In genomic region chr16:46975165-46975564, GRCh38 we compare ENCODE assay signal across 22 cellular contexts. TPM values are rescaled to one million over a fixed set of nuclear protein-coding genes. Genes with fewer than 3 reads are reported as not detected.
A peak's percentile ranks its signal among the peaks of the same experiment; 100 is the strongest.
DNase-seq lines count a peak whose midpoint lies in the region; ATAC-seq, FAIRE-seq and TF ChIP-seq lines count a peak whose summit lies in the region.
"Had no signal": no experiment of that assay in that cellular context is flagged by ENCODE, and none has a peak within 500 bp of the region (broad histone marks: within the 10 kb centered on the region; RNA-seq: fewer than 3 reads in every experiment).

No MANE protein-coding gene starts in this region.

- no peaks in the 10 kb centered on the region for H3K9me3 Mint-ChIP-seq in activated CD4-positive, alpha-beta T cell treated with anti-CD3 and anti-CD28 coated beads for 36 hours (ENCODE audit: low read depth)
- H3K9me3 Mint-ChIP-seq in neural progenitor cell, result no peaks in the 10 kb centered on the region

- no peak for TF ChIP-seq EP300 in GM12878 (IDR thresholded peaks at IDR 0.05; ENCODE audit: borderline replicate concordance in 1 of 2, control insufficient read depth in 1 of 2, low read depth in 2 of 2, low read length in 2 of 2)

- H3K9me2 ChIP-seq in Karpas-422 (replicated peaks; ENCODE audit: insufficient read depth, low read length) (no peaks in the 10 kb centered on the region), OCI-LY7 (ENCODE audit: insufficient read depth, low read length) (no peaks in the 10 kb centered on the region)

- no peak overlapping the region for H3K9ac ChIP-seq in GM12878 (ENCODE audit: control insufficient read depth, insufficient read depth, low read length)
- no peak overlapping the region for H3K9ac ChIP-seq in neural progenitor cell
- no peak overlapping the region for H3K9ac ChIP-seq in Karpas-422 (ENCODE audit: low read length)
- H3K9ac ChIP-seq: parathyroid adenoma had no signal

- H3K79me2 ChIP-seq in GM12878 (ENCODE audit: control insufficient read depth, insufficient read depth, low read length) (peaks cover 46% of the 10 kb centered on the region), neural progenitor cell (ENCODE audit: low read depth) (peaks cover 36% of the 10 kb centered on the region), Karpas-422 (ENCODE audit: low read length) (peaks cover 38% of the 10 kb centered on the region), OCI-LY7 (ENCODE audit: insufficient read depth, low read depth, low read length) (peaks cover 39% of the 10 kb centered on the region)

- H3K27ac Mint-ChIP-seq in activated CD4-positive, alpha-beta T cell treated with anti-CD3 and anti-CD28 coated beads for 36 hours, result peak overlapping the region; percentile 99
- no peak overlapping the region for H3K27ac Mint-ChIP-seq in neural progenitor cell

- in situ Hi-C loops in GM12878 (cut with MboI), result no loop called here

- CTCF ChIA-PET in activated CD4-positive, alpha-beta T cell treated with anti-CD3 and anti-CD28 coated beads for 36 hours (lab: Charles Lee), result interaction anchor here (1.2 to 2.4 kb wide), 4 partner anchors 12 to 62 kb away, joined by 3 to 13 read pairs (median 7); no protein-coding TSS in a partner anchor
- CTCF ChIA-PET in GM12878 (lab: Yijun Ruan, JAX) (interaction anchor here (0.6 to 3.1 kb wide), 5 partner anchors 12 to 302 kb away, joined by 3 to 17 read pairs (median 6); no protein-coding TSS in a partner anchor), OCI-LY7 (lab: Charles Lee; ENCODE audit: unreplicated experiment) (interaction anchor here (0.9 kb wide), 1 partner anchor 47 kb away, joined by 4 read pairs; no protein-coding TSS in a partner anchor)

- H3K4me2 ChIP-seq in GM12878 (ENCODE audit: control insufficient read depth, insufficient read depth) (peak overlapping the region; percentile 63; the same call in 1 of the 2 replicates), neural progenitor cell (no peak overlapping the region), Karpas-422 (ENCODE audit: low read depth, low read length, poor library complexity, severe bottlenecking) (no peak overlapping the region), OCI-LY7 (ENCODE audit: low read length) (no peak overlapping the region)

- peaks cover 45% of the 10 kb centered on the region for H3K4me1 Mint-ChIP-seq in activated CD4-positive, alpha-beta T cell treated with anti-CD3 and anti-CD28 coated beads for 36 hours
- peaks cover 26% of the 10 kb centered on the region for H3K4me1 Mint-ChIP-seq in neural progenitor cell

- ATAC-seq in activated CD4-positive, alpha-beta T cell treated with anti-CD3 and anti-CD28 coated beads for 36 hours, result no peak
- ATAC-seq in GM12878, result no peak
- ATAC-seq: left lung, Right ventricle myocardium inferior had no signal

- no peak overlapping the region for H3K4me3 ChIP-seq in GM06990 (replicated peaks; ENCODE audit: low read depth, low read length)
- no peak overlapping the region for H3K4me3 ChIP-seq in GM12878
- no peak overlapping the region for H3K4me3 ChIP-seq in neural progenitor cell
- no peak overlapping the region for H3K4me3 ChIP-seq in Karpas-422 (ENCODE audit: low read length)
- H3K4me3 ChIP-seq in OCI-LY7 (ENCODE audit: low read depth, low read length, poor library complexity, severe bottlenecking), result no peak overlapping the region
- H3K4me3 ChIP-seq: adrenal gland, suprapubic skin had no signal

- H3F3A ChIP-seq in neural progenitor cell (ENCODE audit: low read depth), result peaks cover 12% of the 10 kb centered on the region

- 99% methylated on average over 11 of the region's 11 CpGs for WGBS in GM12878 (ENCODE audit: insufficient coverage, insufficient replicate concordance, low lambda C conversion rate, missing lambda C conversion rate)

- SMC1A ChIA-PET in GM12878 (lab: Charles Lee; ENCODE audit: uncharacterized antibody, unreplicated experiment), result interaction anchor here (1.1 to 4.2 kb wide), 7 partner anchors 8 to 162 kb away, joined by 3 to 31 read pairs (median 5); no protein-coding TSS in a partner anchor

- POLR2A ChIA-PET in activated CD4-positive, alpha-beta T cell treated with anti-CD3 and anti-CD28 coated beads for 36 hours (lab: Charles Lee), result no interaction called here
- POLR2A ChIA-PET in GM12878 (lab: Charles Lee) (interaction anchor here (0.6 to 1.7 kb wide), 7 partner anchors 8 to 233 kb away, joined by 3 to 9 read pairs (median 4); no protein-coding TSS in a partner anchor), OCI-LY7 (lab: Charles Lee) (interaction anchor here (0.7 to 3.2 kb wide), 3 partner anchors 9 to 331 kb away, joined by 4 to 11 read pairs (median 5); no protein-coding TSS in a partner anchor)

- FAIRE-seq in GM12878 (lab: Jason Lieb, UNC), result no peak

- RAD21 ChIA-PET in GM12878 (lab: Charles Lee; ENCODE audit: unreplicated experiment), result interaction anchor here (0.6 to 4.6 kb wide), 4 partner anchors 43 to 1381 kb away, joined by 3 to 29 read pairs (median 10); partner anchors contain the start of gene NETO2

- H3K27ac ChIP-seq in GM12878 (ENCODE audit: control insufficient read depth, insufficient read depth) (no peak overlapping the region), neural progenitor cell (no peak overlapping the region), Karpas-422 (ENCODE audit: low read length) (no peak overlapping the region), OCI-LY7 (ENCODE audit: low read depth, low read length, poor library complexity, severe bottlenecking) (no peak overlapping the region)
- H3K27ac ChIP-seq: parathyroid adenoma, suprapubic skin had no signal

- H2AFZ ChIP-seq in GM12878 (ENCODE audit: control insufficient read depth, low read depth, low read length) (no peak overlapping the region), neural progenitor cell (replicated peaks) (no peak overlapping the region), Karpas-422 (ENCODE audit: low read length) (no peak overlapping the region), OCI-LY7 (ENCODE audit: low read length) (no peak overlapping the region)
- H2AFZ ChIP-seq: parathyroid adenoma had no signal

- no peak for TF ChIP-seq POLR2A in GM12878 (IDR thresholded peaks at IDR 0.05; ENCODE audit: low read depth, low read length)

- H3K4me3 Mint-ChIP-seq in activated CD4-positive, alpha-beta T cell treated with anti-CD3 and anti-CD28 coated beads for 36 hours, result peak overlapping the region; percentile 85
- peak overlapping the region; percentile 68 for H3K4me3 Mint-ChIP-seq in neural progenitor cell

- H3K36me3 Mint-ChIP-seq in activated CD4-positive, alpha-beta T cell treated with anti-CD3 and anti-CD28 coated beads for 36 hours (ENCODE audit: low read depth), result peaks cover 25% of the 10 kb centered on the region
- peaks cover 5% of the 10 kb centered on the region for H3K36me3 Mint-ChIP-seq in neural progenitor cell

- H3K27me3 Mint-ChIP-seq in activated CD4-positive, alpha-beta T cell treated with anti-CD3 and anti-CD28 coated beads for 36 hours, result no peaks in the 10 kb centered on the region
- H3K27me3 Mint-ChIP-seq in neural progenitor cell (ENCODE audit: insufficient read depth, low read depth), result peaks cover under 1% of the 10 kb centered on the region

- DNase-seq in activated CD4-positive, alpha-beta T cell treated with anti-CD3 and anti-CD28 coated beads for 36 hours, result peak; percentile 23
- DNase-seq in activated CD4-positive, alpha-beta T cell treated with anti-CD3 and anti-CD28 coated beads, Interleukin-2, amount 50 U/mL, for 4 hours, result no peak
- DNase-seq in GM06990 (ENCODE audit: extremely low read depth, insufficient read length) (peak; percentile 9), GM12878 (ENCODE audit: low read depth, low spot score) (no peak), neural progenitor cell (ENCODE audit: low spot score) (no peak), Karpas-422 (no peak), OCI-LY7 (ENCODE audit: low spot score) (no peak), C1 segment of cervical spinal cord (lab: John Stamatoyannopoulos, UW) (no peak)
- DNase-seq: 8988T; activated CD4-positive, CD25-positive, alpha-beta regulatory T cell; adrenal gland; BE2C; DND-41; dorsolateral prefrontal cortex; Kasumi-1; left lung; NCI-H1105 treated with DMSO at 0.1 percent for 48 hours; NCI-H510A treated with DMSO at 0.1 percent for 48 hours; stimulated activated CD4-positive, alpha-beta T cell treated with anti-CD3 and anti-CD28 coated beads, Interleukin-2, amount 100 ng/mL, for 48 hours had no signal

- H3K36me3 ChIP-seq in GM06990 (ENCODE audit: control insufficient read depth, insufficient read depth, low read length) (peaks cover under 1% of the 10 kb centered on the region), GM12878 (ENCODE audit: control insufficient read depth in 2 of 2, insufficient read depth in 2 of 2, low read length in 1 of 2) (peaks cover 0 to under 1% of the 10 kb centered on the region in 2 experiments; a peak in 2 of 4 replicates), neural progenitor cell (peaks cover 4% of the 10 kb centered on the region), Karpas-422 (ENCODE audit: insufficient read depth, low read length) (peaks cover 7% of the 10 kb centered on the region; the same call in 1 of the 2 replicates), OCI-LY7 (ENCODE audit: insufficient read depth, low read length) (peaks cover 24% of the 10 kb centered on the region)

- no TSS peak for BruUV-seq in GM12878 (replicated peaks; lab: Mats Ljungman, UMichigan)
- no TSS peak for BruUV-seq in OCI-LY7 (replicated peaks; lab: Mats Ljungman, UMichigan)

- TF ChIP-seq CTCF in GM06990 (IDR thresholded peaks at IDR 0.05; ENCODE audit: insufficient read depth, low read length, poor library complexity, severe bottlenecking) (no peak), GM12878 (IDR thresholded peaks at IDR 0.05 in 2 of 3, conservative IDR thresholded peaks at IDR 0.05 in 1 of 3; ENCODE audit: control insufficient read depth in 2 of 3, extremely low read depth in 1 of 3, insufficient read depth in 1 of 3, low read depth in 3 of 3, low read length in 3 of 3) (no peak), neural progenitor cell (IDR thresholded peaks at IDR 0.05) (no peak), OCI-LY7 (conservative IDR thresholded peaks at IDR 0.05; ENCODE audit: low read length) (no peak)

- no peak for TF ChIP-seq RAD21 in GM12878 (IDR thresholded peaks at IDR 0.05; ENCODE audit: insufficient read depth, low read depth, low read length)

- H3K27me3 ChIP-seq in GM06990 (replicated peaks; ENCODE audit: control insufficient read depth, insufficient read depth, low read length) (no peaks in the 10 kb centered on the region), GM12878 (replicated peaks in 1 of 2; ENCODE audit: control insufficient read depth in 2 of 2, insufficient read depth in 2 of 2, low read length in 1 of 2) (no peaks in the 10 kb centered on the region), neural progenitor cell (no peaks in the 10 kb centered on the region), Karpas-422 (ENCODE audit: low read length) (no peaks in the 10 kb centered on the region)
- H3K27me3 ChIP-seq: adrenal gland, BE2C, dorsolateral prefrontal cortex, left lung, suprapubic skin had no signal

- intact Hi-C loops in activated CD4-positive, alpha-beta T cell treated with anti-CD3 and anti-CD28 coated beads for 36 hours (cut with DNase I, micrococcal nuclease), result no loop called here
- intact Hi-C loops in GM12878 (cut with micrococcal nuclease; ENCODE audit: unreplicated experiment) (no loop called here), OCI-LY7 (cut with micrococcal nuclease; ENCODE audit: unreplicated experiment) (loop anchor here (10.0 kb wide), 1 partner anchor 520 kb away; no protein-coding TSS in a partner anchor)

- H4K20me1 ChIP-seq in GM12878 (ENCODE audit: control insufficient read depth, insufficient read depth) (no peaks in the 10 kb centered on the region), neural progenitor cell (ENCODE audit: low read depth) (peaks cover 20% of the 10 kb centered on the region), Karpas-422 (ENCODE audit: insufficient read depth, low read depth, low read length) (peaks cover 19% of the 10 kb centered on the region), OCI-LY7 (ENCODE audit: insufficient read depth, low read length) (peaks cover 14% of the 10 kb centered on the region)

- H3K4me1 ChIP-seq in GM12878 (ENCODE audit: control insufficient read depth, insufficient read depth, low read length) (peaks cover 23% of the 10 kb centered on the region), neural progenitor cell (peaks cover 15% of the 10 kb centered on the region), Karpas-422 (ENCODE audit: low read length) (peaks cover 39% of the 10 kb centered on the region), OCI-LY7 (ENCODE audit: insufficient read depth, low read length, poor library complexity, severe bottlenecking) (peaks cover 39% of the 10 kb centered on the region)
- H3K4me1 ChIP-seq: parathyroid adenoma had no signal

- no peaks in the 10 kb centered on the region for H3K9me3 ChIP-seq in GM12878 (replicated peaks; ENCODE audit: control insufficient read depth, insufficient read depth, low read length)
- no peaks in the 10 kb centered on the region for H3K9me3 ChIP-seq in neural progenitor cell (ENCODE audit: low read depth)
- H3K9me3 ChIP-seq in Karpas-422 (ENCODE audit: low read length), result no peaks in the 10 kb centered on the region
- H3K9me3 ChIP-seq in OCI-LY7 (ENCODE audit: low read length), result no peaks in the 10 kb centered on the region
- H3K9me3 ChIP-seq: adrenal gland, BE2C, left lung, suprapubic skin had no signal

RNA-seq across cellular contexts. Expression of gene DNAJA2, which starts 1.7 kb away (rescaled TPM):
- 10 to 100 TPM; 57.2 to 71.2 TPM for total RNA-seq in activated CD4-positive, alpha-beta T cell treated with anti-CD3 and anti-CD28 coated beads for 36 hours
- 54.2 and 54.9 TPM in 2 replicates for total RNA-seq in GM12878 (2013; cell fraction: nucleolus; rRNA removed)
- 58.6 and 74.7 TPM in 2 replicates for total RNA-seq in GM12878 (2014; rRNA removed)
- 74.5 and 75.6 TPM in 2 replicates for total RNA-seq in GM12878 (2014; rRNA removed; fragmentation: Illumina TruSeq; extraction: Trizol)
- total RNA-seq in GM12878 (2021), result 71.8 and 74.1 TPM in 2 replicates
- polyA plus RNA-seq in GM12878 (2011; ENCODE audit: low read depth), result 32.3 TPM
- 26.2 and 37.4 TPM in 2 replicates for polyA plus RNA-seq in GM12878 (2011; rRNA removed)
- 7.6 and 9.1 TPM in 2 replicates for polyA plus RNA-seq in GM12878 (2011; cell fraction: cytosol; rRNA removed)
- polyA plus RNA-seq in GM12878 (2011; cell fraction: nucleus; rRNA removed), result 14.8 and 20.9 TPM in 2 replicates
- 35.2 and 43.8 TPM in 2 replicates for polyA plus RNA-seq in GM12878 (2012)
- polyA plus RNA-seq in GM12878 (2014; fragmentation: Illumina TruSeq; extraction: Trizol), result 57.7 and 67.2 TPM in 2 replicates
- 10 to 100 TPM; 40.4 to 43.5 TPM for polyA plus RNA-seq in GM12878 (2014; fragmentation: Nextera tagmentation; extraction: Ambion mirVana)
- polyA plus RNA-seq in GM12878 (2014; rRNA removed), result 33.6 and 33.8 TPM in 2 replicates
- polyA plus RNA-seq in GM12878 (2016; fragmentation: Nextera tagmentation; extraction: Ambion mirVana), result 10 to 100 TPM; 94.4 to 96.4 TPM
- polyA minus RNA-seq in GM12878 (2011; rRNA and poly(A)+ RNA removed), result 30.4 and 50.9 TPM in 2 replicates
- polyA minus RNA-seq in GM12878 (2011; cell fraction: cytosol; rRNA and poly(A)+ RNA removed), result 22.9 and 23.4 TPM in 2 replicates
- 17.0 and 23.0 TPM in 2 replicates for polyA minus RNA-seq in GM12878 (2011; cell fraction: nucleus; rRNA and poly(A)+ RNA removed)
- total RNA-seq in neural progenitor cell (ENCODE audit: low replicate concordance), result 70.1 and 113 TPM in 2 replicates
- total RNA-seq in Karpas-422 (2014; rRNA removed; shearing (Covaris generic); ENCODE audit: low replicate concordance), result 61.7 and 81.0 TPM in 2 replicates
- total RNA-seq in OCI-LY7 (2014; rRNA removed; shearing (Covaris generic)), result 40.8 and 43.3 TPM in 2 replicates
- total RNA-seq in OCI-LY7 (2022), result 50.4 and 61.6 TPM in 2 replicates

Comparison
In these comparisons a context has a peak if more than half of its experiments do, and no peak if none do; other contexts are left out.
1. DNase-seq: peak in activated CD4-positive, alpha-beta T cell treated with anti-CD3 and anti-CD28 coated beads for 36 hours (single experiment) and GM06990 (single experiment); none in activated CD4-positive, alpha-beta T cell treated with anti-CD3 and anti-CD28 coated beads, Interleukin-2, amount 50 U/mL, for 4 hours (0 of 2), GM12878 (single experiment), neural progenitor cell (single experiment), Karpas-422 (single experiment), OCI-LY7 (single experiment) and C1 segment of cervical spinal cord (0 of 14).